ENCODE assay signal across 15 cellular contexts in genomic region chr4:68630371-68630770, GRCh38. TPM values are rescaled to one million over a fixed set of nuclear protein-coding genes. Genes with fewer than 3 reads are reported as not detected.
"Had no signal": no experiment of that assay in that cellular context is flagged by ENCODE, and none has a peak within 500 bp of the region (broad histone marks: within the 10 kb centered on the region; RNA-seq: fewer than 3 reads in every experiment).

No MANE protein-coding gene starts in this region.

- ATAC-seq: activated CD8-positive, alpha-beta T cell treated with anti-CD3 and anti-CD28 coated beads, Interleukin-2, amount 10 ng/mL, durations not matched to agents 7 days and 5 days; heart right ventricle; stimulated activated naive B cell treated with anti-CD40 and anti-IgM and Interleukin-4, amounts not matched to agents 10 μg/mL and 1 μg/mL and 100 μg/mL, for 72 hours had no signal

- H3K9me3 ChIP-seq: heart right ventricle, sigmoid colon had no signal

- H3K27ac ChIP-seq: coronary artery, heart right ventricle, parathyroid adenoma, sigmoid colon had no signal

- H3K36me3 ChIP-seq: heart right ventricle, sigmoid colon had no signal

- H3K27me3 ChIP-seq: heart right ventricle, sigmoid colon had no signal

- H3K4me1 ChIP-seq: parathyroid adenoma, sigmoid colon had no signal

- DNase-seq: activated CD4-positive, alpha-beta T cell treated with anti-CD3 and anti-CD28 coated beads, Interleukin-2, amount 10 ng/mL, durations not matched to agents 7 days and 5 days; activated CD4-positive, CD25-positive, alpha-beta regulatory T cell; activated CD8-positive, alpha-beta T cell treated with anti-CD3 and anti-CD28 coated beads, Interleukin-2, amount 10 ng/mL, durations not matched to agents 7 days and 5 days; activated naive CD4-positive, alpha-beta T cell treated with anti-CD3 and anti-CD28 coated beads for 36 hours; activated T-cell treated with anti-CD3 and anti-CD28 coated beads, Interleukin-2, amount 50 U/mL, for 24 hours; anterior cingulate cortex; heart right ventricle; sigmoid colon; stimulated activated naive B cell treated with anti-CD40 and anti-IgM and Interleukin-4, amounts not matched to agents 10 μg/mL and 1 μg/mL and 100 μg/mL, for 72 hours; T-helper 1 cell; T-helper 9 cell had no signal

- H3K4me3 ChIP-seq: coronary artery, heart right ventricle, sigmoid colon had no signal

RNA-seq across cellular contexts. Expression of gene UGT2B15, which starts 40.1 kb away (rescaled TPM):
- total RNA-seq: activated CD4-positive, alpha-beta T cell treated with anti-CD3 and anti-CD28 coated beads, Interleukin-2, amount 10 ng/mL, durations not matched to agents 7 days and 5 days; activated CD8-positive, alpha-beta T cell treated with anti-CD3 and anti-CD28 coated beads, Interleukin-2, amount 10 ng/mL, durations not matched to agents 7 days and 5 days; activated naive CD4-positive, alpha-beta T cell treated with anti-CD3 and anti-CD28 coated beads for 36 hours; epithelial cell of proximal tubule; frontal cortex; heart right ventricle had no signal
- polyA plus RNA-seq: heart right ventricle had no signal

RNA-seq across cellular contexts. Expression of gene UGT2B17, which starts 54.2 kb away (rescaled TPM):
- total RNA-seq: activated CD4-positive, alpha-beta T cell treated with anti-CD3 and anti-CD28 coated beads, Interleukin-2, amount 10 ng/mL, durations not matched to agents 7 days and 5 days; activated CD8-positive, alpha-beta T cell treated with anti-CD3 and anti-CD28 coated beads, Interleukin-2, amount 10 ng/mL, durations not matched to agents 7 days and 5 days; activated naive CD4-positive, alpha-beta T cell treated with anti-CD3 and anti-CD28 coated beads for 36 hours; epithelial cell of proximal tubule; frontal cortex had no signal
- polyA plus RNA-seq: heart right ventricle had no signal
